ENCODE assay signal across 20 cellular contexts in the genomic region with DNA sequence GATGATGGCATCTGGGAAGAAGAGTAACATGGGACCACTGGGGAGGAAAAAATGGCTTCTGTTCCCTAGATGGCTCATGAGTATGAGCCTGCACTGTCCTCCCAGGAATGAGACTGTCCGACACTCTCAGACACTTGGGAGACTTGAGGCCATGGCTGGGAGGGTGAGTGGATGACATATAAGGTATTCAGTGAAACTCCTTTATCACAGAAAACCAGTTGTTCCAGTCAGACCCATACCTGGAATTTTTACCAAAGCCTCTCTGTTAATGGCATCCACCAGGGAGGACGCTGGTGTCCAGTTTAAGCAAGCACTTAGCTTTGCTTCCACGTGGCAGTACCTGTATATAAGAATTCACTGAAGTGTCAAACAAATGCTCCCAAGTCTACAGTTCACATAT.
A peak's percentile ranks its signal among the peaks of the same experiment; 100 is the strongest.
DNase-seq lines count a peak whose midpoint lies in the region; ATAC-seq and TF ChIP-seq lines count a peak whose summit lies in the region.
"Had no signal": no experiment of that assay in that cellular context is flagged by ENCODE, and none has a peak within 500 bp of the region (broad histone marks: within the 10 kb centered on the region; RNA-seq: fewer than 3 reads in every experiment).

No MANE protein-coding gene starts in this region.

- H3K4me3 ChIP-seq in PC-3 (ENCODE audit: low read length) = no peak overlapping the region
- H3K4me3 ChIP-seq: BLaER1, HAP-1 had no signal

- no peak overlapping the region for H3K27ac ChIP-seq in PC-3 (ENCODE audit: low read length)
- no peak overlapping the region for H3K27ac ChIP-seq in CD4-positive, alpha-beta T cell (ENCODE audit: low read depth, low read length)
- H3K27ac ChIP-seq: 22Rv1, BLaER1, C4-2B had no signal

- H3K4me1 Mint-ChIP-seq in mesothelial cell of epicardium = peaks cover 21% of the 10 kb centered on the region
- no peaks in the 10 kb centered on the region for H3K4me1 Mint-ChIP-seq in CD4-positive, alpha-beta T cell (ENCODE audit: low read depth)
- H3K4me1 Mint-ChIP-seq: B cell; CD4-positive, CD25-positive, alpha-beta regulatory T cell; CD8-positive, alpha-beta memory T cell had no signal

- DNase-seq in DMS53 (lab: John Stamatoyannopoulos, UW) (peak; percentile 10), DMS53 treated with DMSO at 0.1 percent for 48 hours (lab: John Stamatoyannopoulos, UW; ENCODE audit: unreplicated experiment) (no peak), PC-3 (peak; percentile 14), mesothelial cell of epicardium (ENCODE audit: low spot score in 2 of 2, unreplicated experiment in 2 of 2) (no peak), hepatic stellate cell (ENCODE audit: low spot score) (no peak), GM13976 (ENCODE audit: low spot score) (no peak)
- DNase-seq in CD4-positive, alpha-beta T cell = no peak
- DNase-seq: Calu3; CD4-positive, CD25-positive, alpha-beta regulatory T cell; CD8-positive, alpha-beta memory T cell; DMS79; EL; GF-D8; GOT3; HFFc6 had no signal

- no peak for TF ChIP-seq CTCF in PC-3 (conservative IDR thresholded peaks at IDR 0.05; ENCODE audit: low read depth, low read length)
- no peak for TF ChIP-seq CTCF in mesothelial cell of epicardium (IDR thresholded peaks at IDR 0.05; ENCODE audit: unreplicated experiment)
- no peak for TF ChIP-seq CTCF in CD4-positive, alpha-beta T cell (IDR thresholded peaks at IDR 0.05)
- no peak for TF ChIP-seq CTCF in GM13976 (IDR thresholded peaks at IDR 0.05; ENCODE audit: borderline replicate concordance, control extremely low read depth, extremely low read depth, insufficient read depth, missing control alignments)

- in situ Hi-C loops in GM13976 (cut with MboI; ENCODE audit: low sequenced_read_pairs, unreplicated experiment) = no loop called here

- 0 out of 2 replicates have a peak, but pooled peaks cover 1% of the 10 kb centered on the region for H3K9me3 ChIP-seq in PC-3 (ENCODE audit: low read length)
- no peaks in the 10 kb centered on the region for H3K9me3 ChIP-seq in CD4-positive, alpha-beta T cell (ENCODE audit: control insufficient read depth, low read length)
- H3K9me3 ChIP-seq: BLaER1, HAP-1 had no signal

- H4K20me1 ChIP-seq in PC-3 (ENCODE audit: low read length) = no peaks in the 10 kb centered on the region
- H4K20me1 ChIP-seq: BLaER1 had no signal

- H3K4me3 Mint-ChIP-seq in mesothelial cell of epicardium = no peak overlapping the region
- no peak overlapping the region for H3K4me3 Mint-ChIP-seq in CD4-positive, alpha-beta T cell
- H3K4me3 Mint-ChIP-seq: B cell; CD4-positive, CD25-positive, alpha-beta regulatory T cell; CD8-positive, alpha-beta memory T cell; HFFc6 had no signal

- POLR2A ChIA-PET in PC-3 (lab: Charles Lee; ENCODE audit: unreplicated experiment) = no interaction called here
- POLR2A ChIA-PET in CD4-positive, alpha-beta T cell (lab: Charles Lee) = no interaction called here

- no peaks in the 10 kb centered on the region for H3K36me3 Mint-ChIP-seq in mesothelial cell of epicardium
- H3K36me3 Mint-ChIP-seq in CD4-positive, alpha-beta T cell (ENCODE audit: low read depth) = no peaks in the 10 kb centered on the region
- H3K36me3 Mint-ChIP-seq: CD4-positive, CD25-positive, alpha-beta regulatory T cell; CD8-positive, alpha-beta memory T cell had no signal

- CTCF ChIA-PET in PC-3 (lab: Charles Lee) = no interaction called here
- CTCF ChIA-PET in CD4-positive, alpha-beta T cell (lab: Charles Lee) = no interaction called here

- no peaks in the 10 kb centered on the region for H3K27me3 Mint-ChIP-seq in mesothelial cell of epicardium (ENCODE audit: low read depth)
- H3K27me3 Mint-ChIP-seq in CD4-positive, alpha-beta T cell = no peaks in the 10 kb centered on the region
- H3K27me3 Mint-ChIP-seq: B cell had no signal

- peak overlapping the region; percentile 54 for H3K27ac Mint-ChIP-seq in mesothelial cell of epicardium
- H3K27ac Mint-ChIP-seq in CD4-positive, alpha-beta T cell = no peak overlapping the region
- H3K27ac Mint-ChIP-seq: B cell; CD4-positive, CD25-positive, alpha-beta regulatory T cell; CD8-positive, alpha-beta memory T cell; HFFc6 had no signal

- no TSS peak for BruUV-seq in PC-3 (replicated peaks; lab: Mats Ljungman, UMichigan)

- peaks cover 10% of the 10 kb centered on the region for H3K9me3 Mint-ChIP-seq in mesothelial cell of epicardium
- H3K9me3 Mint-ChIP-seq in CD4-positive, alpha-beta T cell = no peaks in the 10 kb centered on the region

- no peak overlapping the region for H2AFZ ChIP-seq in PC-3 (ENCODE audit: low read length)

- H3K27me3 ChIP-seq in PC-3 (ENCODE audit: low read length) = no peaks in the 10 kb centered on the region
- H3K27me3 ChIP-seq in CD4-positive, alpha-beta T cell (ENCODE audit: control insufficient read depth, insufficient read depth, low read length) = no peaks in the 10 kb centered on the region
- H3K27me3 ChIP-seq: BLaER1 had no signal

- H3K4me2 ChIP-seq in PC-3 (ENCODE audit: low read length) = no peak overlapping the region
- H3K4me2 ChIP-seq: BLaER1 had no signal

- H3K9me2 ChIP-seq in PC-3 (replicated peaks; ENCODE audit: low read length) = no peaks in the 10 kb centered on the region

- no peak overlapping the region for H3K9ac ChIP-seq in PC-3 (ENCODE audit: low read length)
- H3K9ac ChIP-seq: BLaER1 had no signal

- intact Hi-C loops in PC-3 (cut with micrococcal nuclease) = no loop called here
- intact Hi-C loops in CD4-positive, alpha-beta T cell (cut with DNase I, micrococcal nuclease) = no loop called here

- H3K36me3 ChIP-seq in PC-3 (ENCODE audit: low read depth, low read length) = no peaks in the 10 kb centered on the region
- H3K36me3 ChIP-seq: BLaER1, HAP-1 had no signal

- H3K4me1 ChIP-seq in PC-3 (ENCODE audit: insufficient read depth, low read length) = no peaks in the 10 kb centered on the region
- H3K4me1 ChIP-seq: BLaER1, HAP-1 had no signal

- no peak for ATAC-seq in PC-3
- no peak for ATAC-seq in CD4-positive, alpha-beta T cell (ENCODE audit: poor library complexity)

- H3F3A ChIP-seq in PC-3 (ENCODE audit: low read length, unreplicated experiment) = no peaks in the 10 kb centered on the region

- H3K79me2 ChIP-seq in PC-3 (ENCODE audit: low read length) = no peaks in the 10 kb centered on the region

Comparison
In these comparisons a context has a peak if more than half of its experiments do, and no peak if none do; other contexts are left out.
1. DNase-seq: peak in DMS53 (single experiment) and PC-3 (single experiment); none in DMS53 treated with DMSO at 0.1 percent for 48 hours (single experiment), mesothelial cell of epicardium (0 of 2), CD4-positive, alpha-beta T cell (0 of 10), hepatic stellate cell (single experiment) and GM13976 (single experiment).